Comparison of ENCODE assay signal across 7 cellular contexts in the genomic region with DNA sequence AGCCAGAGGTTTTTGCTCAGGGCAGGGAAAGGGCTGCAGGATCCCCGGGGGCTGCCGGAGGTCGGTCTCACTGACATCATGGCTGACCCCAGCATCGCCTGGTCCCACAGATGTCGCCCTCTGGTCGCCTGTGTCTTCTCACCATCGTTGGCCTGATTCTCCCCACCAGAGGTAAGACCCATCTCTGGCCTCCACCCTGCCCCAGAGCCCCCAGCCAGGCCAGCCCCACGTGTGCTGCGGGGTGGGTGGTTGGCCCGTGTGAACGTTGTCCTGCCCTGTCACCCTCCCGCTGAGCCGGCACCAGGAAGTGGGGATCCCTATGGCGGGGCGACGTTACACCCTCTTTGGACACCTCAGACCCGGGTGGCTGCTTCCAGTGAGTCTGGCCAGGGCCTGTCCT. TPM values are rescaled to one million over a fixed set of nuclear protein-coding genes. Genes with fewer than 3 reads are reported as not detected.
DNase-seq lines count a peak whose midpoint lies in the region; TF ChIP-seq lines count a peak whose summit lies in the region.

No MANE protein-coding gene starts in this region.

- peak overlapping the region; percentile 91 for H2AFZ ChIP-seq in smooth muscle cell (ENCODE audit: low read depth)

- H3K9me3 Mint-ChIP-seq in activated CD4-positive, alpha-beta memory T cell treated with anti-CD3 and anti-CD28 coated beads for 36 hours: peaks cover under 1% of the 10 kb centered on the region

- no peaks in the 10 kb centered on the region for H3K27me3 ChIP-seq in smooth muscle cell (ENCODE audit: low read depth)

- H3K4me1 ChIP-seq in HEK293 (ENCODE audit: control insufficient read depth, insufficient read depth, low read length): peaks cover 20% of the 10 kb centered on the region
- peaks cover 5% of the 10 kb centered on the region for H3K4me1 ChIP-seq in smooth muscle cell (ENCODE audit: low read depth)

- H3K4me2 ChIP-seq in smooth muscle cell: peak overlapping the region; percentile 97

- peak; percentile 61 for DNase-seq in activated CD4-positive, alpha-beta memory T cell treated with anti-CD3 and anti-CD28 coated beads for 36 hours
- peak in 1 of 2 donors; percentile 33 for DNase-seq in foreskin fibroblast
- DNase-seq in smooth muscle cell (lab: John Stamatoyannopoulos, UW; ENCODE audit: unreplicated experiment): no peak
- DNase-seq in DMS 273 (lab: John Stamatoyannopoulos, UW; ENCODE audit: unreplicated experiment): no peak
- no peak for DNase-seq in NCI-H510A (lab: John Stamatoyannopoulos, UW)
- DNase-seq in NCI-H526 (lab: John Stamatoyannopoulos, UW): no peak

- peak overlapping the region; percentile 75; the same call in 1 of the 2 replicates for H3K27ac ChIP-seq in HEK293 (ENCODE audit: extremely low read depth, low read depth, low read length)
- peak overlapping the region; percentile 78 for H3K27ac ChIP-seq in smooth muscle cell (ENCODE audit: low read depth)

- H3K9me3 ChIP-seq in HEK293 (ENCODE audit: control insufficient read depth, insufficient read depth, low read depth, low read length) (no peaks in the 10 kb centered on the region), smooth muscle cell (replicated peaks; ENCODE audit: low read depth) (no peaks in the 10 kb centered on the region)

- H3K36me3 Mint-ChIP-seq in activated CD4-positive, alpha-beta memory T cell treated with anti-CD3 and anti-CD28 coated beads for 36 hours: peaks cover 56% of the 10 kb centered on the region

- no peaks in the 10 kb centered on the region for H4K20me1 ChIP-seq in smooth muscle cell (ENCODE audit: low read depth)

- H3F3A ChIP-seq in smooth muscle cell (ENCODE audit: low read depth): no peaks in the 10 kb centered on the region

- no peaks in the 10 kb centered on the region for H3K27me3 Mint-ChIP-seq in activated CD4-positive, alpha-beta memory T cell treated with anti-CD3 and anti-CD28 coated beads for 36 hours

- POLR2A ChIA-PET in HEK293 (lab: Yijun Ruan, JAX): interaction anchor here (2.1 kb wide), 1 partner anchor 11 kb away, joined by 8 read pairs; no protein-coding TSS in a partner anchor
- POLR2A ChIA-PET in activated CD4-positive, alpha-beta memory T cell treated with anti-CD3 and anti-CD28 coated beads for 36 hours (lab: Charles Lee): interaction anchor here (0.8 to 2.4 kb wide), 3 partner anchors 14 to 59 kb away, joined by 4 to 20 read pairs (median 6); no protein-coding TSS in a partner anchor

- peaks cover 51% of the 10 kb centered on the region for H3K4me1 Mint-ChIP-seq in activated CD4-positive, alpha-beta memory T cell treated with anti-CD3 and anti-CD28 coated beads for 36 hours (ENCODE audit: low read depth)

- no peaks in the 10 kb centered on the region for H3K79me2 ChIP-seq in smooth muscle cell (ENCODE audit: low read depth)

- intact Hi-C loops in activated CD4-positive, alpha-beta memory T cell treated with anti-CD3 and anti-CD28 coated beads for 36 hours (cut with micrococcal nuclease): loop anchor here (1.0 to 2.0 kb wide), 3 partner anchors 59 to 113 kb away; a partner anchor contains a TSS

- peak overlapping the region; percentile 99 for H3K27ac Mint-ChIP-seq in activated CD4-positive, alpha-beta memory T cell treated with anti-CD3 and anti-CD28 coated beads for 36 hours

- WGBS in smooth muscle cell (ENCODE audit: low lambda C conversion rate): 19% methylated on average over 16 of the region's 17 CpGs

- H3K4me3 ChIP-seq in HEK293 (ENCODE audit: low read depth, low read length): peak overlapping the region; percentile 57
- H3K4me3 ChIP-seq in foreskin fibroblast (ENCODE audit: low read depth in 1 of 2, low read length in 2 of 2): peak overlapping the region; percentile 83 to 96
- peak overlapping the region; percentile 75 for H3K4me3 ChIP-seq in smooth muscle cell

- H3K9ac ChIP-seq in smooth muscle cell (ENCODE audit: low read depth): peak overlapping the region; percentile 86

- TF ChIP-seq CTCF in HEK293 (tag by site-specific recombination; IDR thresholded peaks at IDR 0.05): no peak
- no peak for TF ChIP-seq CTCF in foreskin fibroblast (IDR thresholded peaks at IDR 0.05; ENCODE audit: low read depth, low read length)
- no peak for TF ChIP-seq CTCF in smooth muscle cell (IDR thresholded peaks at IDR 0.05; ENCODE audit: borderline replicate concordance, insufficient read depth, poor library complexity, severe bottlenecking)

- peak overlapping the region; percentile 98 for H3K4me3 Mint-ChIP-seq in activated CD4-positive, alpha-beta memory T cell treated with anti-CD3 and anti-CD28 coated beads for 36 hours

- CTCF ChIA-PET in HEK293 (lab: Yijun Ruan, JAX): interaction anchor here (1.5 to 5.9 kb wide), 3 partner anchors 10 to 20 kb away, joined by 6 to 82 read pairs (median 20); a partner anchor contains a TSS
- CTCF ChIA-PET in activated CD4-positive, alpha-beta memory T cell treated with anti-CD3 and anti-CD28 coated beads for 36 hours (lab: Charles Lee): interaction anchor here (4.6 kb wide), 1 partner anchor 12 kb away, joined by 81 read pairs; a partner anchor contains a TSS

- H3K36me3 ChIP-seq in HEK293 (ENCODE audit: control insufficient read depth in 2 of 2, insufficient read depth in 1 of 2, low read length in 2 of 2): peaks cover 30 to 38% of the 10 kb centered on the region in 2 experiments
- no peaks in the 10 kb centered on the region for H3K36me3 ChIP-seq in smooth muscle cell (ENCODE audit: low read depth)

TF ChIP-seq in HEK293, 187 proteins besides CTCF, POLR2A, EP300 and RAD21 (continues in another document):
- TF ChIP-seq ZNF112 (tag by site-specific recombination; IDR thresholded peaks at IDR 0.05) (no peak), ZNF211 (tag by site-specific recombination; IDR thresholded peaks at IDR 0.05; ENCODE audit: low read depth) (no peak), ZNF558 (tag by site-specific recombination; IDR thresholded peaks at IDR 0.05) (no peak), ZNF777 (tag by site-specific recombination; IDR thresholded peaks at IDR 0.05; ENCODE audit: borderline replicate concordance) (no peak; the same call in 1 of the 2 replicates), ZFP37 (tag by site-specific recombination; IDR thresholded peaks at IDR 0.05) (no peak), SCRT2 (tag by site-specific recombination; IDR thresholded peaks at IDR 0.05) (no peak), ZBTB21 (tag by site-specific recombination; IDR thresholded peaks at IDR 0.05) (no peak), GLI2 (tag by site-specific recombination; IDR thresholded peaks at IDR 0.05; ENCODE audit: borderline replicate concordance, low read depth) (no peak), ZEB2 (tag by site-specific recombination; IDR thresholded peaks at IDR 0.05) (no peak), ZNF132 (tag by site-specific recombination; IDR thresholded peaks at IDR 0.05; ENCODE audit: borderline replicate concordance) (no peak), ZNF658 (tag by site-specific recombination; IDR thresholded peaks at IDR 0.05) (no peak)
- TF ChIP-seq, protein P1, sequence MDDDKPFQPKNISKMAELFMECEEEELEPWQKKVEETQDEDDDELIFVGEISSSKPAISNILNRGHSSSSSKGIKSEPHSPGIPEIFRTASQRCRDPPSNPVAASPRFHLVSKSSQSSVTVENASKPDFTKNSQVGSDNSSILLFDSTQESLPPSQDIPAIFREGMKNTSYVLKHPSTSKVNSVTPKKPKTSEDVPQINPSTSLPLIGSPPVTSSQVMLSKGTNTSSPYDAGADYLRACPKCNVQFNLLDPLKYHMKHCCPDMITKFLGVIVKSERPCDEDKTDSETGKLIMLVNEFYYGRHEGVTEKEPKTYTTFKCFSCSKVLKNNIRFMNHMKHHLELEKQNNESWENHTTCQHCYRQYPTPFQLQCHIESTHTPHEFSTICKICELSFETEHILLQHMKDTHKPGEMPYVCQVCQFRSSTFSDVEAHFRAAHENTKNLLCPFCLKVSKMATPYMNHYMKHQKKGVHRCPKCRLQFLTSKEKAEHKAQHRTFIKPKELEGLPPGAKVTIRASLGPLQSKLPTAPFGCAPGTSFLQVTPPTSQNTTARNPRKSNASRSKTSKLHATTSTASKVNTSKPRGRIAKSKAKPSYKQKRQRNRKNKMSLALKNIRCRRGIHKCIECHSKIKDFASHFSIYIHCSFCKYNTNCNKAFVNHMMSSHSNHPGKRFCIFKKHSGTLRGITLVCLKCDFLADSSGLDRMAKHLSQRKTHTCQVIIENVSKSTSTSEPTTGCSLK (tag by site-specific recombination; IDR thresholded peaks at IDR 0.05): no peak
- TF ChIP-seq, protein P2, sequence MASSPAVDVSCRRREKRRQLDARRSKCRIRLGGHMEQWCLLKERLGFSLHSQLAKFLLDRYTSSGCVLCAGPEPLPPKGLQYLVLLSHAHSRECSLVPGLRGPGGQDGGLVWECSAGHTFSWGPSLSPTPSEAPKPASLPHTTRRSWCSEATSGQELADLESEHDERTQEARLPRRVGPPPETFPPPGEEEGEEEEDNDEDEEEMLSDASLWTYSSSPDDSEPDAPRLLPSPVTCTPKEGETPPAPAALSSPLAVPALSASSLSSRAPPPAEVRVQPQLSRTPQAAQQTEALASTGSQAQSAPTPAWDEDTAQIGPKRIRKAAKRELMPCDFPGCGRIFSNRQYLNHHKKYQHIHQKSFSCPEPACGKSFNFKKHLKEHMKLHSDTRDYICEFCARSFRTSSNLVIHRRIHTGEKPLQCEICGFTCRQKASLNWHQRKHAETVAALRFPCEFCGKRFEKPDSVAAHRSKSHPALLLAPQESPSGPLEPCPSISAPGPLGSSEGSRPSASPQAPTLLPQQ (tag by site-specific recombination; IDR thresholded peaks at IDR 0.05): no peak

RNA-seq across cellular contexts. Expression of a gene that starts 0.9 kb away (rescaled TPM):
- 100 to 1,000 TPM; 334 to 360 TPM for total RNA-seq in activated CD4-positive, alpha-beta memory T cell treated with anti-CD3 and anti-CD28 coated beads for 36 hours
- total RNA-seq in smooth muscle cell: 89.3 and 133 TPM in 2 replicates
- polyA plus RNA-seq in smooth muscle cell: 205 and 246 TPM in 2 replicates

RNA-seq across cellular contexts. Expression of a gene that starts 12.4 kb away (rescaled TPM):
- under 1 TPM; 0.77 to 0.93 TPM for total RNA-seq in activated CD4-positive, alpha-beta memory T cell treated with anti-CD3 and anti-CD28 coated beads for 36 hours
- not detected in 2 replicates for total RNA-seq in smooth muscle cell
- not detected in 2 replicates for polyA plus RNA-seq in smooth muscle cell

RNA-seq across cellular contexts. Expression of a gene that starts 16.8 kb away (rescaled TPM):
- 1 to 10 TPM; 2.3 to 2.8 TPM for total RNA-seq in activated CD4-positive, alpha-beta memory T cell treated with anti-CD3 and anti-CD28 coated beads for 36 hours
- 3.2 and 3.5 TPM in 2 replicates for total RNA-seq in smooth muscle cell
- polyA plus RNA-seq in smooth muscle cell: 2.7 and 3.0 TPM in 2 replicates

RNA-seq across cellular contexts. Expression of a gene that starts 20.6 kb away (rescaled TPM):
- total RNA-seq in activated CD4-positive, alpha-beta memory T cell treated with anti-CD3 and anti-CD28 coated beads for 36 hours: under 1 TPM; 0.50 to 0.51 TPM
- 0.22 TPM in 1 of 2 replicates, not detected in the other for total RNA-seq in smooth muscle cell
- 0.17 and 0.24 TPM in 2 replicates for polyA plus RNA-seq in smooth muscle cell

RNA-seq across cellular contexts. Expression of a gene that starts 39.8 kb away (rescaled TPM):
- total RNA-seq in activated CD4-positive, alpha-beta memory T cell treated with anti-CD3 and anti-CD28 coated beads for 36 hours: not detected
- total RNA-seq in smooth muscle cell: 26.3 and 37.0 TPM in 2 replicates
- 23.0 and 67.1 TPM in 2 replicates for polyA plus RNA-seq in smooth muscle cell
